8 cellular contexts compared by ENCODE assay signal in genomic region chr11:71447791-71448256, GRCh38. TPM values are rescaled to one million over a fixed set of nuclear protein-coding genes. Genes with fewer than 3 reads are reported as not detected.
DNase-seq lines count a peak whose midpoint lies in the region; ATAC-seq and TF ChIP-seq lines count a peak whose summit lies in the region.

No MANE protein-coding gene starts in this region.

- DNase-seq in Caco-2, result peak in 1 of 2 experiments; percentile 84
- DNase-seq in T-helper 2 cell, result peak in 3 of 5 experiments; percentile 23 to 43 (median 38)
- DNase-seq in central memory CD8-positive, alpha-beta T cell (ENCODE audit: low spot score in 2 of 2), result peak in 1 of 2 donors; percentile 20
- peak in 1 of 2 donors; percentile 89 for DNase-seq in left lung
- DNase-seq in stimulated activated effector memory CD8-positive, alpha-beta T cell treated with anti-CD3 and anti-CD28 coated beads, Interleukin-12 subunit alpha, Interleukin-12 subunit beta, amount 100 ng/mL, for 72 hours (ENCODE audit: low spot score in 2 of 2), result peak; percentile 21 to 66
- no peak for DNase-seq in UCSD-AML1 (lab: John Stamatoyannopoulos, UW; ENCODE audit: unreplicated experiment)

- H3K4me1 Mint-ChIP-seq in Caco-2 (ENCODE audit: low read depth, unreplicated experiment), result peaks cover 36% of the 10 kb centered on the region
- peaks cover 38% of the 10 kb centered on the region for H3K4me1 Mint-ChIP-seq in central memory CD8-positive, alpha-beta T cell
- peaks cover 51% of the 10 kb centered on the region for H3K4me1 Mint-ChIP-seq in stimulated activated effector memory CD8-positive, alpha-beta T cell treated with anti-CD3 and anti-CD28 coated beads, Interleukin-12 subunit alpha, Interleukin-12 subunit beta, amount 100 ng/mL, for 72 hours

- no peaks in the 10 kb centered on the region for H3K9me3 Mint-ChIP-seq in Caco-2 (ENCODE audit: unreplicated experiment)
- H3K9me3 Mint-ChIP-seq in central memory CD8-positive, alpha-beta T cell, result no peaks in the 10 kb centered on the region
- peaks cover 2% of the 10 kb centered on the region for H3K9me3 Mint-ChIP-seq in stimulated activated effector memory CD8-positive, alpha-beta T cell treated with anti-CD3 and anti-CD28 coated beads, Interleukin-12 subunit alpha, Interleukin-12 subunit beta, amount 100 ng/mL, for 72 hours

- peak; percentile 3 for ATAC-seq in HG03196 (IDR thresholded peaks at IDR 0.05; ENCODE audit: unreplicated experiment)
- ATAC-seq in central memory CD8-positive, alpha-beta T cell (replicated peaks; ENCODE audit: extremely low read depth, poor library complexity, severe bottlenecking), result peak; percentile 35
- peak; percentile 41 for ATAC-seq in left lung
- ATAC-seq in stimulated activated effector memory CD8-positive, alpha-beta T cell treated with anti-CD3 and anti-CD28 coated beads, Interleukin-12 subunit alpha, Interleukin-12 subunit beta, amount 100 ng/mL, for 72 hours, result peak; percentile 50
- no peak for ATAC-seq in HG03095 (IDR thresholded peaks at IDR 0.05; ENCODE audit: unreplicated experiment)

- H3K27ac ChIP-seq in left lung, result peak overlapping the region; percentile 34 to 81

- H3K4me3 ChIP-seq in Caco-2 (ENCODE audit: low read depth, low read length) (peak overlapping the region; percentile 88), left lung (peak overlapping the region; percentile 70 to 78)

- H3K27me3 Mint-ChIP-seq in Caco-2 (ENCODE audit: insufficient read depth, unreplicated experiment), result no peaks in the 10 kb centered on the region
- no peaks in the 10 kb centered on the region for H3K27me3 Mint-ChIP-seq in central memory CD8-positive, alpha-beta T cell

- H3K9me3 ChIP-seq in Caco-2, result no peaks in the 10 kb centered on the region
- no peaks in the 10 kb centered on the region for H3K9me3 ChIP-seq in left lung

- H3K4me1 ChIP-seq in Caco-2, result peaks cover 21% of the 10 kb centered on the region
- H3K4me1 ChIP-seq in left lung, result peaks cover 7 to 48% of the 10 kb centered on the region in 2 donors

- TF ChIP-seq CTCF in Caco-2 (IDR thresholded peaks at IDR 0.05; ENCODE audit: insufficient read depth in 1 of 2, low read depth in 1 of 2, low read length in 1 of 2, severe bottlenecking in 1 of 2, unreplicated experiment in 1 of 2) (peak in 1 of 2 experiments; percentile 6), left lung (IDR thresholded peaks at IDR 0.05) (no peak)

- BruUV-seq in Caco-2 (replicated peaks; lab: Mats Ljungman, UMichigan), result no TSS peak

- no peaks in the 10 kb centered on the region for H3K27me3 ChIP-seq in Caco-2 (replicated peaks; ENCODE audit: control insufficient read depth, insufficient read depth, low read length)
- H3K27me3 ChIP-seq in left lung, result no peaks in the 10 kb centered on the region

- POLR2A ChIA-PET in Caco-2 (lab: Charles Lee), result interaction anchor here (0.5 to 1.5 kb wide), 8 partner anchors 10 to 340 kb away, joined by 3 to 11 read pairs (median 4); partner anchors contain the start of gene SHANK2

- H3K4me3 Mint-ChIP-seq in Caco-2 (ENCODE audit: unreplicated experiment), result peak overlapping the region; percentile 86
- H3K4me3 Mint-ChIP-seq in central memory CD8-positive, alpha-beta T cell, result peak overlapping the region; percentile 86
- H3K4me3 Mint-ChIP-seq in stimulated activated effector memory CD8-positive, alpha-beta T cell treated with anti-CD3 and anti-CD28 coated beads, Interleukin-12 subunit alpha, Interleukin-12 subunit beta, amount 100 ng/mL, for 72 hours, result peak overlapping the region; percentile 92

- H3K36me3 ChIP-seq in Caco-2 (ENCODE audit: control insufficient read depth, insufficient read depth, low read length) (peaks cover 12% of the 10 kb centered on the region), left lung (peaks cover 0 to 25% of the 10 kb centered on the region in 2 donors)

- CTCF ChIA-PET in Caco-2 (lab: Charles Lee), result interaction anchor here (1.0 to 2.1 kb wide), 7 partner anchors 14 to 198 kb away, joined by 3 to 24 read pairs (median 6); no protein-coding TSS in a partner anchor

- peak overlapping the region; percentile 59 for H3K27ac Mint-ChIP-seq in Caco-2 (ENCODE audit: unreplicated experiment)
- peak overlapping the region; percentile 92 for H3K27ac Mint-ChIP-seq in central memory CD8-positive, alpha-beta T cell (ENCODE audit: low read depth)
- peak overlapping the region; percentile 93 for H3K27ac Mint-ChIP-seq in stimulated activated effector memory CD8-positive, alpha-beta T cell treated with anti-CD3 and anti-CD28 coated beads, Interleukin-12 subunit alpha, Interleukin-12 subunit beta, amount 100 ng/mL, for 72 hours

- H3K36me3 Mint-ChIP-seq in Caco-2 (ENCODE audit: insufficient read depth, unreplicated experiment), result peaks cover 72% of the 10 kb centered on the region
- peaks cover 19% of the 10 kb centered on the region for H3K36me3 Mint-ChIP-seq in central memory CD8-positive, alpha-beta T cell (ENCODE audit: insufficient read depth)
- H3K36me3 Mint-ChIP-seq in stimulated activated effector memory CD8-positive, alpha-beta T cell treated with anti-CD3 and anti-CD28 coated beads, Interleukin-12 subunit alpha, Interleukin-12 subunit beta, amount 100 ng/mL, for 72 hours, result peaks cover 52% of the 10 kb centered on the region

- intact Hi-C loops in Caco-2 (cut with micrococcal nuclease; ENCODE audit: unreplicated experiment), result loop anchor here (2.0 kb wide), 1 partner anchor 41 kb away; no protein-coding TSS in a partner anchor
- intact Hi-C loops in left lung (cut with DNase I), result no loop called here

RNA-seq across cellular contexts. Expression of gene DHCR7, which starts 0.4 kb away (rescaled TPM):
- 344 and 371 TPM in 2 replicates for total RNA-seq in Caco-2 (2022)
- total RNA-seq in left lung, result 100 to 1,000 TPM in 1 of 2 donors, 10 to 100 TPM in 1; 87.9 to 200 TPM

RNA-seq across cellular contexts. Expression of gene NADSYN1, which starts 5.2 kb away (rescaled TPM):
- total RNA-seq in Caco-2 (2022) (91.3 and 101 TPM in 2 replicates), left lung (10 to 100 TPM; 71.4 to 78.9 TPM)
